ENCODE assay signal across 24 cellular contexts in genomic region chr1:191140038-191140437, GRCh38.
DNase-seq lines count a peak whose midpoint lies in the region; ATAC-seq, FAIRE-seq and TF ChIP-seq lines count a peak whose summit lies in the region.
"Had no signal": no experiment of that assay in that cellular context is flagged by ENCODE, and none has a peak within 500 bp of the region (broad histone marks: within the 10 kb centered on the region; RNA-seq: fewer than 3 reads in every experiment).

No MANE protein-coding gene starts in this region.

- H3K36me3 ChIP-seq in HepG2 (replicated peaks in 1 of 2; ENCODE audit: control insufficient read depth in 1 of 2, insufficient read depth in 2 of 2, low read length in 2 of 2): no peaks in the 10 kb centered on the region
- no peaks in the 10 kb centered on the region for H3K36me3 ChIP-seq in right lobe of liver
- H3K36me3 ChIP-seq in SU-DHL-6 (ENCODE audit: low read length): peaks cover 6% of the 10 kb centered on the region; the same call in 1 of the 2 replicates
- H3K36me3 ChIP-seq in endothelial cell of umbilical vein (ENCODE audit: control insufficient read depth in 2 of 2, extremely low read depth in 1 of 2, insufficient read depth in 2 of 2, low read length in 2 of 2): no peaks in the 10 kb centered on the region
- H3K36me3 ChIP-seq: BE2C, BLaER1 had no signal

- no peak overlapping the region for H3K9ac ChIP-seq in HepG2 (ENCODE audit: insufficient read depth, low read depth, low read length)
- no peak overlapping the region for H3K9ac ChIP-seq in SU-DHL-6 (ENCODE audit: low read length)
- no peak overlapping the region for H3K9ac ChIP-seq in endothelial cell of umbilical vein (replicated peaks; ENCODE audit: extremely low read depth, insufficient read depth, low read length)
- H3K9ac ChIP-seq: BLaER1 had no signal

- no peak for TF ChIP-seq RAD21 in HepG2 (CRISPR knock-in tag; IDR thresholded peaks at IDR 0.05)

- intact Hi-C loops in HepG2 (cut with micrococcal nuclease; ENCODE audit: unreplicated experiment) (no loop called here), right lobe of liver (cut with DNase I) (no loop called here), endothelial cell of umbilical vein (cut with micrococcal nuclease) (no loop called here)

- in situ Hi-C loops in HepG2 (cut with HindIII; ENCODE audit: extremely low pct_ligation_motif_present, low pct_unique_long_range_greater_than_20kb): no loop called here

- H4K20me1 ChIP-seq in HepG2 (ENCODE audit: insufficient read depth, low read length) (no peaks in the 10 kb centered on the region), SU-DHL-6 (ENCODE audit: low read depth, low read length) (no peaks in the 10 kb centered on the region), endothelial cell of umbilical vein (replicated peaks; ENCODE audit: control insufficient read depth, extremely low read depth, insufficient read depth, low read length) (no peaks in the 10 kb centered on the region)
- H4K20me1 ChIP-seq: BLaER1 had no signal

- H3K27ac ChIP-seq in HepG2 (ENCODE audit: extremely low read length, insufficient read depth, low read length): no peak overlapping the region
- H3K27ac ChIP-seq in right lobe of liver: no peak overlapping the region
- no peak overlapping the region for H3K27ac ChIP-seq in SU-DHL-6 (ENCODE audit: low read depth, low read length)
- H3K27ac ChIP-seq in endothelial cell of umbilical vein (ENCODE audit: insufficient read depth, low read depth, low read length): no peak overlapping the region
- H3K27ac ChIP-seq: 22Rv1, BLaER1 had no signal

- dilution Hi-C loops in endothelial cell of umbilical vein (cut with MboI; ENCODE audit: extremely low pct_ligation_motif_present, low sequenced_read_pairs): no loop called here

- POLR2A ChIA-PET in HepG2 (lab: Yijun Ruan, JAX) (no interaction called here), endothelial cell of umbilical vein (lab: Charles Lee) (no interaction called here)

- BruUV-seq in HepG2 (replicated peaks; lab: Mats Ljungman, UMichigan): no TSS peak
- BruUV-seq in endothelial cell of umbilical vein (replicated peaks; lab: Mats Ljungman, UMichigan): no TSS peak

- DNase-seq in HepG2 (ENCODE audit: low spot score): no peak
- no peak for DNase-seq in right lobe of liver
- DNase-seq in endothelial cell of umbilical vein (ENCODE audit: low read depth, low spot score): peak; percentile 34
- no peak for DNase-seq in GDM1 (lab: John Stamatoyannopoulos, UW)
- DNase-seq in HPDE6-E6E7 (ENCODE audit: extremely low spot score): no peak
- DNase-seq: ACHN; BE2C; C1 segment of cervical spinal cord; CD4-positive, alpha-beta memory T cell; CD4-positive, CD25-positive, alpha-beta regulatory T cell; CD8-positive, alpha-beta memory T cell; COR-L47; DMS 273 treated with DMSO at 0.1 percent for 48 hours; DMS153; DMS53; DMS79; DND-41; EL; GF-D8 had no signal

- TF ChIP-seq EP300 in HepG2 (IDR thresholded peaks at IDR 0.05; ENCODE audit: low read depth in 2 of 2, low read length in 2 of 2): no peak
- no peak for TF ChIP-seq EP300 in HepG2 (CRISPR knock-in tag; IDR thresholded peaks at IDR 0.05; ENCODE audit: borderline replicate concordance)

- CTCF ChIA-PET in HepG2 (lab: Yijun Ruan, JAX; ENCODE audit: low intra/inter-chr PET ratio, low total read pairs) (no interaction called here), endothelial cell of umbilical vein (lab: Charles Lee) (no interaction called here)

- H3K4me3 ChIP-seq in HepG2 (replicated peaks in 1 of 3; ENCODE audit: insufficient read depth in 1 of 3, low read depth in 2 of 3, low read length in 3 of 3): no peak overlapping the region
- H3K4me3 ChIP-seq in right lobe of liver: no peak overlapping the region
- H3K4me3 ChIP-seq in SU-DHL-6 (ENCODE audit: insufficient read depth, low read length, poor library complexity, severe bottlenecking): no peak overlapping the region
- no peak overlapping the region for H3K4me3 ChIP-seq in endothelial cell of umbilical vein (replicated peaks in 1 of 3; ENCODE audit: insufficient read depth in 1 of 3, low read depth in 1 of 3, low read length in 3 of 3)
- H3K4me3 ChIP-seq: BLaER1 had no signal

- TF ChIP-seq POLR2A in HepG2 (IDR thresholded peaks at IDR 0.05; ENCODE audit: insufficient read depth in 1 of 2, low read depth in 2 of 2, low read length in 2 of 2) (no peak), right lobe of liver (IDR thresholded peaks at IDR 0.05) (no peak), endothelial cell of umbilical vein (IDR thresholded peaks at IDR 0.05; ENCODE audit: low read depth, low read length) (no peak)

- no peaks in the 10 kb centered on the region for H3F3A ChIP-seq in SU-DHL-6 (ENCODE audit: insufficient read depth)

- H3K9me3 ChIP-seq in HepG2 (ENCODE audit: low read length) (no peaks in the 10 kb centered on the region), right lobe of liver (no peaks in the 10 kb centered on the region), SU-DHL-6 (ENCODE audit: insufficient read depth, low read length) (no peaks in the 10 kb centered on the region), endothelial cell of umbilical vein (replicated peaks; ENCODE audit: control insufficient read depth, insufficient read depth, low read length) (no peaks in the 10 kb centered on the region)
- H3K9me3 ChIP-seq: BE2C, BLaER1 had no signal

- no peak overlapping the region for H3K4me2 ChIP-seq in HepG2 (ENCODE audit: low read depth, low read length)
- no peak overlapping the region for H3K4me2 ChIP-seq in SU-DHL-6 (ENCODE audit: low read depth, low read length, poor library complexity, severe bottlenecking)
- H3K4me2 ChIP-seq in endothelial cell of umbilical vein (ENCODE audit: insufficient read depth, low read length): peak overlapping the region; percentile 24
- H3K4me2 ChIP-seq: BLaER1 had no signal

- ATAC-seq in HepG2: no peak
- no peak for ATAC-seq in right lobe of liver

- H3K27me3 ChIP-seq in HepG2 (ENCODE audit: control insufficient read depth in 1 of 2, insufficient read depth in 2 of 2, low read length in 2 of 2) (no peaks in the 10 kb centered on the region), right lobe of liver (no peaks in the 10 kb centered on the region), SU-DHL-6 (ENCODE audit: low read length) (no peaks in the 10 kb centered on the region), endothelial cell of umbilical vein (ENCODE audit: control insufficient read depth in 2 of 2, insufficient read depth in 2 of 2, low read length in 2 of 2) (no peaks in the 10 kb centered on the region)
- H3K27me3 ChIP-seq: BE2C, BLaER1 had no signal

- FAIRE-seq in HepG2 (lab: Jason Lieb, UNC) (no peak), endothelial cell of umbilical vein (lab: Jason Lieb, UNC) (no peak)
- FAIRE-seq: GM12891, GM19239 had no signal

- no peaks in the 10 kb centered on the region for H3K9me2 ChIP-seq in SU-DHL-6 (replicated peaks; ENCODE audit: insufficient read depth, low read length)

- 0% methylated on average over 1 of the region's 1 CpG for WGBS in HepG2 (ENCODE audit: low lambda C conversion rate)
- WGBS in right lobe of liver (ENCODE audit: insufficient coverage, low coverage, low lambda C conversion rate, missing lambda C conversion rate): 24% methylated on average over 1 of the region's 1 CpG

- H2AFZ ChIP-seq in HepG2 (ENCODE audit: low read length) (no peak overlapping the region), SU-DHL-6 (ENCODE audit: low read depth, low read length, severe bottlenecking) (peak overlapping the region; percentile 5), endothelial cell of umbilical vein (ENCODE audit: low read depth, low read length) (no peak overlapping the region)

- H3K79me2 ChIP-seq in HepG2 (ENCODE audit: insufficient read depth, low read length) (no peaks in the 10 kb centered on the region), SU-DHL-6 (ENCODE audit: insufficient read depth, low read length) (no peaks in the 10 kb centered on the region), endothelial cell of umbilical vein (ENCODE audit: control insufficient read depth, insufficient read depth, low read length) (no peaks in the 10 kb centered on the region)

- no peaks in the 10 kb centered on the region for H3K9me1 ChIP-seq in endothelial cell of umbilical vein (replicated peaks; ENCODE audit: control insufficient read depth, extremely low read depth, insufficient read depth, low read length)

- TF ChIP-seq CTCF in HepG2 (CRISPR knock-in tag; IDR thresholded peaks at IDR 0.05) (no peak), right lobe of liver (IDR thresholded peaks at IDR 0.05) (no peak), SU-DHL-6 (IDR thresholded peaks at IDR 0.05; ENCODE audit: insufficient read depth, low read length, poor library complexity, severe bottlenecking) (no peak), endothelial cell of umbilical vein (IDR thresholded peaks at IDR 0.05; ENCODE audit: extremely low read depth in 1 of 2, insufficient read depth in 1 of 2, low read depth in 1 of 2, low read length in 2 of 2) (no peak)

- H3K4me1 ChIP-seq in HepG2 (ENCODE audit: insufficient read depth, low read length) (no peaks in the 10 kb centered on the region), right lobe of liver (no peaks in the 10 kb centered on the region), endothelial cell of umbilical vein (ENCODE audit: control insufficient read depth, extremely low read depth, insufficient read depth, low read length) (peaks cover 9% of the 10 kb centered on the region)
- H3K4me1 ChIP-seq: BE2C, BLaER1 had no signal

TF ChIP-seq in HepG2, 621 proteins besides CTCF, POLR2A, EP300 and RAD21 (continues in another document):
- TF ChIP-seq ATF7 (IDR thresholded peaks at IDR 0.05): peak; percentile 36; the same call in 1 of the 2 replicates
- TF ChIP-seq ATF7 (CRISPR knock-in tag; IDR thresholded peaks at IDR 0.05): no peak

TF ChIP-seq in endothelial cell of umbilical vein, 7 proteins besides CTCF, POLR2A, EP300 and RAD21:
- TF ChIP-seq MAX (IDR thresholded peaks at IDR 0.05; ENCODE audit: insufficient read depth, insufficient read length): no peak
TF ChIP-seq in endothelial cell of umbilical vein: peak in this region for 0.
